In the genomic region with DNA sequence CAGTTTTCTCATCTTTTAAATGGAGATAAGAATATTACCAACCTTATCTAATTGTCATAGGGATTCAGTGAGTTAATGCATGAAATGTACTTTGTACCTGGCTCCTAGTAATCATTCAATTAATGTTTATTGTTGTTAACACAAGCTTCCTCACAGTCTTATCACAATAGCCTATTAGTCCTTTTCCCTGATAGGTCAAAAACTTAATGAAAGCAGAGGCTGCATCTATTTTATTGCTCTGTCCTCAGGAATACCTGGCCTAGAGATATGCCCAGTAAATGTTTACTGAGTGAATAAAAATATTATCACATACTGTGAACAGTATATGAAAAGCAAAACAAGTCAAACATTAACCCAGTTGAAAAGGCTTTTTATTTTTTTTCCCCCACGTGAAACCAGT, we compare ENCODE assay signal across 28 cellular contexts. TPM values are rescaled to one million over a fixed set of nuclear protein-coding genes. Genes with fewer than 3 reads are reported as not detected.
"Had no signal": no experiment of that assay in that cellular context is flagged by ENCODE, and none has a peak within 500 bp of the region (broad histone marks: within the 10 kb centered on the region; RNA-seq: fewer than 3 reads in every experiment).

No MANE protein-coding gene starts in this region.

- DNase-seq: stimulated activated CD4-positive, alpha-beta T cell treated with anti-CD3 and anti-CD28 coated beads, Interleukin-2, amount 100 ng/mL, for 48 hours; stimulated activated CD4-positive, alpha-beta T cell treated with anti-CD3 and anti-CD28 coated beads, Interleukin-4, amount 100 ng/mL, for 1 hour; stimulated activated CD4-positive, alpha-beta T cell treated with anti-CD3 and anti-CD28 coated beads, Interleukin-4, amount 100 ng/mL, for 24 hours; stimulated activated CD4-positive, alpha-beta T cell treated with anti-CD3 and anti-CD28 coated beads, Interleukin-4, amount 100 ng/mL, for 4 hours; stimulated activated CD8-positive, alpha-beta memory T cell treated with anti-CD3 and anti-CD28 coated beads, Interleukin-4, amount 100 ng/mL, for 48 hours; stimulated activated naive B cell treated with anti-CD40 and anti-IgM and Interleukin-4, amounts not matched to agents 10 μg/mL and 1 μg/mL and 100 μg/mL, for 72 hours; stimulated activated naive CD4-positive, alpha-beta T cell; stimulated activated naive CD4-positive, alpha-beta T cell treated with Interleukin-2 at 50 U/mL for 16 hours; stimulated activated naive CD8-positive, alpha-beta T cell treated with anti-CD3 and anti-CD28 coated beads, Interleukin-15, amount 100 ng/mL, for 72 hours; stimulated activated naive CD8-positive, alpha-beta T cell treated with anti-CD3 and anti-CD28 coated beads, Interleukin-15, Interleukin-2, amounts not matched to agents 100 U/mL and 50 U/mL, for 24 hours; stomach; substantia nigra; testis; thyroid gland; tibial artery; transverse colon; trophoblast cell; upper lobe of left lung; upper lobe of right lung; uterus had no signal

- FAIRE-seq: urothelium cell line had no signal

- H3K27ac ChIP-seq: stomach, suprapubic skin, thoracic aorta, thyroid gland, tibial artery, tibial nerve, transverse colon, upper lobe of left lung, upper lobe of right lung, uterus, vagina had no signal

- H3K4me3 ChIP-seq: stomach, suprapubic skin, testis, thoracic aorta, thyroid gland, tibial artery, tibial nerve, transverse colon, upper lobe of left lung, upper lobe of right lung, uterus, vagina had no signal

- H3K9me3 ChIP-seq: stomach, suprapubic skin, testis, thoracic aorta, thyroid gland, tibial artery, tibial nerve, transverse colon, upper lobe of left lung, upper lobe of right lung, uterus, vagina had no signal

- H3K4me1 ChIP-seq: stomach, suprapubic skin, testis, thyroid gland, tibial artery, tibial nerve, transverse colon, upper lobe of left lung, upper lobe of right lung, uterus, vagina had no signal

- H3K27me3 ChIP-seq: stomach, suprapubic skin, testis, thyroid gland, tibial artery, tibial nerve, transverse colon, upper lobe of left lung, upper lobe of right lung, uterus, vagina had no signal

- ATAC-seq: stimulated activated effector memory CD8-positive, alpha-beta T cell treated with anti-CD3 and anti-CD28 coated beads, Interleukin-12 subunit alpha, Interleukin-12 subunit beta, amount 100 ng/mL, for 72 hours; stimulated activated memory B cell treated with anti-CD40 and anti-IgM and Interleukin-4, amounts not matched to agents 10 μg/mL and 1 μg/mL and 100 μg/mL, for 72 hours; stimulated activated naive B cell treated with anti-CD40 and anti-IgM and Interleukin-4, amounts not matched to agents 10 μg/mL and 1 μg/mL and 100 μg/mL, for 72 hours; stimulated activated naive CD8-positive, alpha-beta T cell treated with anti-CD3 and anti-CD28 coated beads, Interleukin-15, amount 100 ng/mL, for 72 hours; stimulated activated naive CD8-positive, alpha-beta T cell treated with anti-CD3 and anti-CD28 coated beads, Interleukin-15, Interleukin-2, amounts not matched to agents 100 U/mL and 50 U/mL, for 24 hours; upper lobe of right lung had no signal

- H3K36me3 ChIP-seq: stomach, suprapubic skin, thoracic aorta, thyroid gland, tibial artery, tibial nerve, transverse colon, upper lobe of left lung, upper lobe of right lung, uterus, vagina had no signal

RNA-seq across cellular contexts. Expression of a gene that starts 34.6 kb away (rescaled TPM):
- polyA plus RNA-seq: stomach, urinary bladder had no signal
